Comparison of ENCODE assay signal across 9 cellular contexts in the genomic region with DNA sequence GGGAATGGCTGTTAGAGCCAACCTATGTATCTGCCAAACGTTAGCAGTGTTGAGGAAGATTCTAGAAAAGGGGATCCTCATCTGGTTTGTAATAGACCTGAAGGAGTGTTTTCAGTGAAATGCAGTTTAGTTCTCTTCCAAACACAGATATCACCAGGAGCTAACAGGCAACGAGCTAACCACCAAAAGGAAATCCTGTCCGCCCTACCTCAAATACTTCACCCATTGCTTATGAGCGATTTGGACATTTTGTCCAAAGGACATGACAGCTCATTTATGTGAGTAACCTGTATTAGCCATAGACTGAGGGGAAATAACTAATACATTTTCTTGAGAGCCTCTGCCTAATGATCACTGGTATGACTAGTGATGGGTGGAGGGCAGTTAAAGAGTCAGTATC. TPM values are rescaled to one million over a fixed set of nuclear protein-coding genes. Genes with fewer than 3 reads are reported as not detected.
DNase-seq lines count a peak whose midpoint lies in the region; ATAC-seq, FAIRE-seq and TF ChIP-seq lines count a peak whose summit lies in the region.
"Had no signal": no experiment of that assay in that cellular context is flagged by ENCODE, and none has a peak within 500 bp of the region (broad histone marks: within the 10 kb centered on the region; RNA-seq: fewer than 3 reads in every experiment).

No MANE protein-coding gene starts in this region.

- peak overlapping the region in 1 of 3 experiments; percentile 8 for H3K4me3 ChIP-seq in endothelial cell of umbilical vein (replicated peaks in 1 of 3; ENCODE audit: insufficient read depth in 1 of 3, low read depth in 1 of 3, low read length in 3 of 3)

- CTCF ChIA-PET in endothelial cell of umbilical vein (lab: Charles Lee), result interaction anchor here (1.0 to 6.0 kb wide), 9 partner anchors 11 to 540 kb away, joined by 3 to 68 read pairs (median 5); partner anchors contain the start of genes CD59 and CSTF3

- H3K4me3 Mint-ChIP-seq in osteocyte (ENCODE audit: unreplicated experiment), result peak overlapping the region; percentile 85

- no peak for TF ChIP-seq POLR2A in endothelial cell of umbilical vein (IDR thresholded peaks at IDR 0.05; ENCODE audit: low read depth, low read length)

- FAIRE-seq in endothelial cell of umbilical vein (lab: Jason Lieb, UNC), result no peak

- H3K9ac ChIP-seq in endothelial cell of umbilical vein (replicated peaks; ENCODE audit: extremely low read depth, insufficient read depth, low read length), result peak overlapping the region; percentile 73

- no peaks in the 10 kb centered on the region for H3K27me3 ChIP-seq in endothelial cell of umbilical vein (ENCODE audit: control insufficient read depth in 2 of 2, insufficient read depth in 2 of 2, low read length in 2 of 2)

- peaks cover 4% of the 10 kb centered on the region for H3K36me3 Mint-ChIP-seq in osteocyte (ENCODE audit: unreplicated experiment)

- peaks cover 59% of the 10 kb centered on the region for H3K4me1 Mint-ChIP-seq in osteocyte (ENCODE audit: unreplicated experiment)

- H2AFZ ChIP-seq in endothelial cell of umbilical vein (ENCODE audit: low read depth, low read length), result no peak overlapping the region

- no peaks in the 10 kb centered on the region for H3K9me1 ChIP-seq in endothelial cell of umbilical vein (replicated peaks; ENCODE audit: control insufficient read depth, extremely low read depth, insufficient read depth, low read length)

- H3K27ac Mint-ChIP-seq in osteocyte (ENCODE audit: unreplicated experiment), result peak overlapping the region; percentile 97

- no peaks in the 10 kb centered on the region for H3K9me3 Mint-ChIP-seq in osteocyte (ENCODE audit: unreplicated experiment)

- TF ChIP-seq CTCF in endothelial cell of umbilical vein (IDR thresholded peaks at IDR 0.05; ENCODE audit: extremely low read depth in 1 of 2, insufficient read depth in 1 of 2, low read depth in 1 of 2, low read length in 2 of 2) (no peak), osteocyte (IDR thresholded peaks at IDR 0.05) (no peak)

- H3K79me2 ChIP-seq in endothelial cell of umbilical vein (ENCODE audit: control insufficient read depth, insufficient read depth, low read length), result peaks cover 9% of the 10 kb centered on the region

- H3K36me3 ChIP-seq in endothelial cell of umbilical vein (ENCODE audit: control insufficient read depth in 2 of 2, extremely low read depth in 1 of 2, insufficient read depth in 2 of 2, low read length in 2 of 2), result peaks cover 5 to 6% of the 10 kb centered on the region in 2 experiments

- peaks cover 58% of the 10 kb centered on the region for H3K4me1 ChIP-seq in endothelial cell of umbilical vein (ENCODE audit: control insufficient read depth, extremely low read depth, insufficient read depth, low read length)

- POLR2A ChIA-PET in endothelial cell of umbilical vein (lab: Charles Lee), result interaction anchor here (0.6 to 4.4 kb wide), 7 partner anchors 10 to 76 kb away, joined by 3 to 73 read pairs (median 6); partner anchors contain the start of gene CD59

- H3K27ac ChIP-seq in endothelial cell of umbilical vein (ENCODE audit: insufficient read depth, low read depth, low read length), result peak overlapping the region; percentile 89

- H3K4me2 ChIP-seq in endothelial cell of umbilical vein (ENCODE audit: insufficient read depth, low read length), result peak overlapping the region; percentile 57

- no peaks in the 10 kb centered on the region for H3K27me3 Mint-ChIP-seq in osteocyte (ENCODE audit: unreplicated experiment)

- ATAC-seq in GM19467 (IDR thresholded peaks at IDR 0.05; ENCODE audit: unreplicated experiment) (peak; percentile 1), HG03097 (IDR thresholded peaks at IDR 0.05; ENCODE audit: low FRiP score, unreplicated experiment) (no peak), GM18502 (IDR thresholded peaks at IDR 0.05; ENCODE audit: poor library complexity, unreplicated experiment) (no peak), HG03342 (IDR thresholded peaks at IDR 0.05; ENCODE audit: unreplicated experiment) (no peak)

- dilution Hi-C loops in endothelial cell of umbilical vein (cut with MboI; ENCODE audit: extremely low pct_ligation_motif_present, low sequenced_read_pairs), result no loop called here

- no peaks in the 10 kb centered on the region for H4K20me1 ChIP-seq in endothelial cell of umbilical vein (replicated peaks; ENCODE audit: control insufficient read depth, extremely low read depth, insufficient read depth, low read length)

- no peaks in the 10 kb centered on the region for H3K9me3 ChIP-seq in endothelial cell of umbilical vein (replicated peaks; ENCODE audit: control insufficient read depth, insufficient read depth, low read length)

- intact Hi-C loops in endothelial cell of umbilical vein (cut with micrococcal nuclease), result loop anchor here (1.0 to 5.0 kb wide), 7 partner anchors 9 to 809 kb away; partner anchors contain the start of genes CAPRIN1 and QSER1

- DNase-seq in RKO (ENCODE audit: low spot score) (peak; percentile 71), endothelial cell of umbilical vein (ENCODE audit: low read depth, low spot score) (peak; percentile 83), osteocyte (ENCODE audit: extremely low spot score, unreplicated experiment) (no peak), epidermal melanocyte (ENCODE audit: insufficient read length, low spot score) (no peak)

- BruUV-seq in endothelial cell of umbilical vein (replicated peaks; lab: Mats Ljungman, UMichigan), result TSS peak; percentile 80

TF ChIP-seq in endothelial cell of umbilical vein, 7 proteins besides CTCF, POLR2A, EP300 and RAD21:
- TF ChIP-seq FOS (IDR thresholded peaks at IDR 0.05; ENCODE audit: borderline replicate concordance, insufficient read depth, low read length) (peak; percentile 71), EZH2 (IDR thresholded peaks at IDR 0.05; ENCODE audit: borderline replicate concordance, low read depth, low read length, severe bottlenecking) (no peak), GATA2 (IDR thresholded peaks at IDR 0.05; ENCODE audit: insufficient read depth, insufficient read length, low read depth, low read length) (peak; percentile 41), MYC (IDR thresholded peaks at IDR 0.05; ENCODE audit: low read depth, low read length) (no peak), POLR2AphosphoS5 (IDR thresholded peaks at IDR 0.05; ENCODE audit: insufficient read depth, low read depth, low read length) (no peak)
TF ChIP-seq in endothelial cell of umbilical vein: peak in this region for 2.

RNA-seq across cellular contexts. Expression of gene C11orf91, which starts 0.7 kb away (rescaled TPM):
- total RNA-seq in endothelial cell of umbilical vein (1.4 and 2.1 TPM in 2 replicates), osteocyte (0.75 TPM in 1 of 2 replicates, not detected in the other)
- 0.21 and 0.94 TPM in 2 replicates for polyA plus RNA-seq in endothelial cell of umbilical vein
- 0.12 TPM in 1 of 2 replicates, not detected in the other for polyA plus RNA-seq in endothelial cell of umbilical vein (2011; cell fraction: cytosol; rRNA removed)
- 0.36 and 0.84 TPM in 2 replicates for polyA plus RNA-seq in endothelial cell of umbilical vein (2011; cell fraction: nucleus; rRNA removed)
- 0.48 and 0.59 TPM in 2 replicates for polyA plus RNA-seq in endothelial cell of umbilical vein (2012)
- not detected in 2 replicates for polyA minus RNA-seq in endothelial cell of umbilical vein
- not detected for polyA minus RNA-seq in endothelial cell of umbilical vein (2011; cell fraction: cytosol; rRNA and poly(A)+ RNA removed)
- 2.5 and 9.7 TPM in 2 replicates for polyA minus RNA-seq in endothelial cell of umbilical vein (2011; cell fraction: nucleus; rRNA and poly(A)+ RNA removed)
- total RNA-seq: activated CD8-positive, alpha-beta memory T cell treated with anti-CD3 and anti-CD28 coated beads for 36 hours had no signal

RNA-seq across cellular contexts. Expression of gene CD59, which starts 34.9 kb away (rescaled TPM):
- total RNA-seq in endothelial cell of umbilical vein, result 1,084 and 1,141 TPM in 2 replicates
- polyA plus RNA-seq in endothelial cell of umbilical vein, result 898 and 992 TPM in 2 replicates
- 1,189 and 1,210 TPM in 2 replicates for polyA plus RNA-seq in endothelial cell of umbilical vein (2011; cell fraction: cytosol; rRNA removed)
- 468 and 574 TPM in 2 replicates for polyA plus RNA-seq in endothelial cell of umbilical vein (2011; cell fraction: nucleus; rRNA removed)
- 1,678 and 2,079 TPM in 2 replicates for polyA plus RNA-seq in endothelial cell of umbilical vein (2012)
- polyA minus RNA-seq in endothelial cell of umbilical vein, result 1,358 and 1,650 TPM in 2 replicates
- 111 TPM for polyA minus RNA-seq in endothelial cell of umbilical vein (2011; cell fraction: cytosol; rRNA and poly(A)+ RNA removed)
- 286 and 554 TPM in 2 replicates for polyA minus RNA-seq in endothelial cell of umbilical vein (2011; cell fraction: nucleus; rRNA and poly(A)+ RNA removed)
- 857 and 912 TPM in 2 replicates for total RNA-seq in osteocyte

Comparison
In these comparisons a context has a peak if more than half of its experiments do, and no peak if none do; other contexts are left out.
1. DNase-seq: peak in RKO (single experiment) and endothelial cell of umbilical vein (single experiment); none in osteocyte (single experiment) and epidermal melanocyte (single experiment).